Comparison of ENCODE assay signal across 28 cellular contexts in the genomic region with DNA sequence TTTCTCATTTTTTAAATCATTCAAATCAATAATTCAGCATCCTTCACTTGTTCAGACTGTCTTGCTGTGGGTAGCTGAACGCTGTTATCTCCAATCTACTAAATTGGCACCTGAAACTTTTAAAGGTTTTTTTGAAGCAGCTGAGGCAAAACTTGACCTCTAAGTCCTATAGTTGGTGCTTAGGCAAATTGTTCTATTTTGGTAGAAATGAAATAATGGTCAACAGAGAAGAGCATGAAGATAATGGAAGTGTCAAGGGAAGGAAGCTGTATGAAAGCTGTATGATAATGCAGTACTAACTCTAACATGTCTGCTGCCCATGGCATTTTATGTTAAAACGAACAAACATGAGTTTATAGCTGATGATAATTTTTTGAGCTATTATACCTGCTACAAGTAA.
"Had no signal": no experiment of that assay in that cellular context is flagged by ENCODE, and none has a peak within 500 bp of the region (broad histone marks: within the 10 kb centered on the region; RNA-seq: fewer than 3 reads in every experiment).

No MANE protein-coding gene starts in this region.

- FAIRE-seq: HTR-8/SVneo, K562 had no signal

- H3K4me1 Mint-ChIP-seq: IgD-negative memory B cell had no signal

- H3K27ac ChIP-seq: HL-60, KMS-11, RWPE1 had no signal

- H3K9me3 Mint-ChIP-seq: T-cell; T-helper 1 cell treated with Interleukin-12 subunit alpha and Interleukin-12 subunit beta and Interleukin-4 antibody, amounts not matched to agents 30 μg/mL and 1 μg/mL, for 36 hours had no signal

- DNase-seq: MV-4-11; NCI-H1048; NCI-H1105; NCI-H1417; NCI-H1436 treated with DMSO at 0.1 percent for 48 hours; NCI-H1694; NCI-H187 treated with DMSO at 0.1 percent for 48 hours; NCI-H2029 treated with DMSO at 0.1 percent for 48 hours; NCI-H226; NCI-H446; NCI-H510A; NCI-H524 treated with DMSO at 0.1 percent for 48 hours; NCI-H69; NCI-H774; NK-92 treated with Interleukin-12 subunit alpha and Interleukin-12 subunit beta, amount 100 ng/mL, for 24 hours; PC-3; SHP77; SK-N-SH; SW 1271; T-cell had no signal

- H3K9me2 ChIP-seq: SK-N-SH had no signal

- H3K9ac ChIP-seq: KMS-11, SK-N-SH had no signal

- H3K4me3 ChIP-seq: K562 had no signal

- H3K27me3 Mint-ChIP-seq: IgD-negative memory B cell, T-cell had no signal

- H3K9me3 ChIP-seq: SK-N-SH had no signal

- H3K4me2 ChIP-seq: KMS-11, SK-N-SH had no signal

- ATAC-seq: K562, Panc1, PC-3, T-cell had no signal

- H3K4me3 Mint-ChIP-seq: IgD-negative memory B cell; T-cell; T-helper 1 cell treated with Interleukin-12 subunit alpha and Interleukin-12 subunit beta and Interleukin-4 antibody, amounts not matched to agents 30 μg/mL and 1 μg/mL, for 36 hours had no signal
